Comparison of ENCODE assay signal across 1 cellular context in the genomic region with DNA sequence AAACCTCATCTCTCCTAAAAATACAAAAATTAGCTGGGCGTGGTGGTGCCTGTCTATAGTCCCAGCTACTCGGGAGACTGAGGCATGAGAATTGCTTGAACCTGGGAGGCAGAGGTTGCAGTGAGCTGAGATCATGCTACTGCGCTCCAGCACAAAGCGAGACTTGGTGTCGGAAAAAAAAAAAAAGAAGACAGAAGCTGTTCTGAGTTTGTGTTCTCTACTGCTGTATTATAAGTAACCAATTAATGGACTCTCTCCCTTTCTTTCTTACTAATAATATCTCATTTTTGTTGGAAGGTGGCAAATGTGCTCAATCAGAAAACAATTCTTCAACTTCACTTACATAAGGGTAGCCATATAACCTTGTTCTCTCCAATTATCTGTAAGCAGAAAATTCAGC.
TF ChIP-seq lines count a peak whose summit lies in the region.

No MANE protein-coding gene starts in this region.

TF ChIP-seq in HepG2, 621 proteins besides CTCF, POLR2A, EP300 and RAD21:
- no peak for TF ChIP-seq KLF13 (CRISPR knock-in tag; IDR thresholded peaks at IDR 0.05)
- no peak for TF ChIP-seq NR2F6 (IDR thresholded peaks at IDR 0.05)
- no peak for TF ChIP-seq NR2F6 (CRISPR knock-in tag; IDR thresholded peaks at IDR 0.05)
- no peak for TF ChIP-seq ZNF547 (CRISPR knock-in tag; IDR thresholded peaks at IDR 0.05)
TF ChIP-seq in HepG2: peak in this region for 0.
